ENCODE assay signal across 8 cellular contexts in genomic region chr20:32762754-32763201, GRCh38. TPM values are rescaled to one million over a fixed set of nuclear protein-coding genes. Genes with fewer than 3 reads are reported as not detected.
DNase-seq lines count a peak whose midpoint lies in the region; ATAC-seq, FAIRE-seq and TF ChIP-seq lines count a peak whose summit lies in the region.

No MANE protein-coding gene starts in this region.

- no peak for TF ChIP-seq POLR2A in vagina (IDR thresholded peaks at IDR 0.05)

- H3K27me3 ChIP-seq in bronchial epithelial cell (ENCODE audit: control insufficient read depth, insufficient read depth, low read length) (no peaks in the 10 kb centered on the region), vagina (no peaks in the 10 kb centered on the region)

- WGBS in mesodermal cell (ENCODE audit: insufficient coverage in 2 of 2), 2 experiments, result 0 to 1% methylated on average over 23 to 28 of the region's 30 CpGs

- ATAC-seq in GM18907 (IDR thresholded peaks at IDR 0.05; ENCODE audit: unreplicated experiment) (peak; percentile 24), GM21576 (IDR thresholded peaks at IDR 0.05; ENCODE audit: unreplicated experiment) (no peak)

- no peaks in the 10 kb centered on the region for H3K36me3 ChIP-seq in bronchial epithelial cell (ENCODE audit: control insufficient read depth, insufficient read depth, low read length)
- H3K36me3 ChIP-seq in mesodermal cell (ENCODE audit: control insufficient read depth, insufficient read depth, low read length), result peaks cover 10% of the 10 kb centered on the region
- no peaks in the 10 kb centered on the region for H3K36me3 ChIP-seq in vagina

- H3K9me3 ChIP-seq in mesodermal cell (ENCODE audit: control insufficient read depth, low read length), result no peaks in the 10 kb centered on the region
- H3K9me3 ChIP-seq in vagina, result no peaks in the 10 kb centered on the region

- intact Hi-C loops in vagina (cut with DNase I), result no loop called here

- H3K27ac ChIP-seq in mesodermal cell (ENCODE audit: low read depth, low read length, severe bottlenecking) (no peak overlapping the region), vagina (no peak overlapping the region)

- H3K4me1 ChIP-seq in mesodermal cell (ENCODE audit: control insufficient read depth, insufficient read depth, low read length, poor library complexity, severe bottlenecking) (peaks cover 21% of the 10 kb centered on the region), vagina (peaks cover 18% of the 10 kb centered on the region)

- FAIRE-seq in bronchial epithelial cell (lab: Jason Lieb, UNC), result no peak

- H3K4me3 ChIP-seq in bronchial epithelial cell (ENCODE audit: low read depth, low read length) (peak overlapping the region; percentile 50), mesodermal cell (ENCODE audit: extremely low read depth, insufficient read depth, low read length, poor library complexity, severe bottlenecking) (peak overlapping the region; percentile 79), vagina (peak overlapping the region; percentile 61 to 76)

- peak; percentile 45 for DNase-seq in AG20443 (ENCODE audit: low spot score)
- DNase-seq in NCI-H69 (lab: John Stamatoyannopoulos, UW), result peak; percentile 68
- DNase-seq in bronchial epithelial cell (ENCODE audit: low read depth), result no peak
- no peak for DNase-seq in vagina (ENCODE audit: extremely low spot score in 2 of 2)
- DNase-seq in cerebellum (ENCODE audit: low spot score), result no peak

- TF ChIP-seq CTCF in bronchial epithelial cell (IDR thresholded peaks at IDR 0.05; ENCODE audit: insufficient read depth, low read length, severe bottlenecking), result no peak
- TF ChIP-seq CTCF in vagina (IDR thresholded peaks at IDR 0.05), result no peak

RNA-seq across cellular contexts. Expression of gene DNMT3B, which starts 0.6 kb away (rescaled TPM):
- total RNA-seq in bronchial epithelial cell (0.79 and 2.4 TPM in 2 replicates), vagina (1.2 TPM), cerebellum (9.3 TPM)
- polyA plus RNA-seq in mesodermal cell (2013, experiment 1 of 2), result 25.2 TPM
- 22.5 TPM for polyA plus RNA-seq in mesodermal cell (2013, experiment 2 of 2)

RNA-seq across cellular contexts. Expression of gene COMMD7, which starts 19.5 kb away (rescaled TPM):
- total RNA-seq in bronchial epithelial cell, result 10.5 and 18.9 TPM in 2 replicates
- 50.2 TPM for polyA plus RNA-seq in mesodermal cell (2013, experiment 1 of 2)
- 50.0 TPM for polyA plus RNA-seq in mesodermal cell (2013, experiment 2 of 2)
- total RNA-seq in vagina, result 28.7 TPM
- 18.4 TPM for total RNA-seq in cerebellum

RNA-seq across cellular contexts. Expression of gene MAPRE1, which starts 57.0 kb away (rescaled TPM):
- total RNA-seq in bronchial epithelial cell (68.5 and 84.2 TPM in 2 replicates), vagina (57.9 TPM), cerebellum (82.1 TPM)
- polyA plus RNA-seq in mesodermal cell (2013, experiment 1 of 2), result 113 TPM
- 115 TPM for polyA plus RNA-seq in mesodermal cell (2013, experiment 2 of 2)

Comparison
In these comparisons a context has a peak if more than half of its experiments do, and no peak if none do; other contexts are left out.
1. DNase-seq: peak in AG20443 (single experiment) and NCI-H69 (single experiment); none in bronchial epithelial cell (single experiment), vagina (0 of 2) and cerebellum (single experiment).
2. Peak in every context shown above with its lines, with median percentiles within 50 percentile points of each other: H3K4me3 ChIP-seq.